36 cellular contexts compared by ENCODE assay signal in the genomic region with DNA sequence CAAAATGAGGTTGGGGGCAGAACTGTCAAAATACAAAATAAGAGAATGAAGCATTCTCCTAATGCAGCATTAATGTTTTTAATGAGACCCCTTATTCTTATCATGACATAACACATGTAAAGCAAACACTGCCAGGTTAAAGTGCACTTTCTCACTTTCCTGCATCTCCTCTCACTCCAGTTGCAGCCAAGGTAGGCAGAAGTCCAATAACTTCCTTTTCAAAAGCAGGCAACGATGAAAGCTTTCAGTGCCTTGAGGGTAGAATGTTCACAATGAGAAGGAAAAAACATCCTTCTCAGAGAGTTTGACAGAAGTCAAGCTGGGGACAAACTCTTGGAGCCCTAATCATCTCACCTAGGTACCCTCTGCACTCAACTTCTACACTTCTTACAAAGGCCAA.
"Had no signal": no experiment of that assay in that cellular context is flagged by ENCODE, and none has a peak within 500 bp of the region (broad histone marks: within the 10 kb centered on the region; RNA-seq: fewer than 3 reads in every experiment).

No MANE protein-coding gene starts in this region.

- H3K4me3 ChIP-seq: cardiac muscle cell had no signal

- ATAC-seq: activated CD8-positive, alpha-beta memory T cell treated with anti-CD3 and anti-CD28 coated beads, Interleukin-2, amount 10 ng/mL, durations not matched to agents 7 days and 5 days; activated T-cell treated with anti-CD3 and anti-CD28 coated beads, Interleukin-2, amount 50 U/mL, for 72 hours; activated T-helper 17 cell treated with anti-CD3 and anti-CD28 coated beads, Interleukin-2, amount 50 U/mL, for 72 hours; PC-3; Right ventricle myocardium inferior had no signal

- DNase-seq: activated B cell treated with CpG ODN at 0.5 μM for 24 hours; activated CD4-positive, alpha-beta memory T cell treated with anti-CD3 and anti-CD28 coated beads for 36 hours; activated CD4-positive, alpha-beta T cell treated with anti-CD3 and anti-CD28 coated beads for 4 hours; activated CD4-positive, alpha-beta T cell treated with anti-CD3 and anti-CD28 coated beads, Interleukin-2, amount 50 U/mL, for 1 hour; activated CD4-positive, CD25-positive, alpha-beta regulatory T cell treated with anti-CD3 and anti-CD28 coated beads, Interleukin-2, amount 50 U/mL, for 72 hours; activated CD8-positive, alpha-beta memory T cell treated with anti-CD3 and anti-CD28 coated beads, Interleukin-2, amount 10 ng/mL, durations not matched to agents 7 days and 5 days; activated CD8-positive, alpha-beta memory T cell treated with anti-CD3 and anti-CD28 coated beads, Interleukin-2, amount 50 U/mL, for 48 hours; activated effector memory CD4-positive, alpha-beta T cell treated with anti-CD3 and anti-CD28 coated beads, Interleukin-2, amount 50 U/mL, for 16 hours; activated naive CD4-positive, alpha-beta T cell; activated naive CD4-positive, alpha-beta T cell treated with anti-CD3 and anti-CD28 coated beads, Interleukin-2, amount 50 U/mL, for 16 hours; activated naive CD8-positive, alpha-beta T cell treated with anti-CD3 and anti-CD28 coated beads for 36 hours; activated T-cell treated with anti-CD3 and anti-CD28 coated beads, Interleukin-2, amount 50 U/mL, for 72 hours; amniotic stem cell; aorta; KG1; NCI-H1092 treated with DMSO at 0.1 percent for 48 hours; NCI-H1417; NCI-H146; NCI-H187; NCI-H2029 treated with DMSO at 0.1 percent for 48 hours; NCI-H2107; NCI-H345; NCI-H524 treated with DMSO at 0.1 percent for 48 hours; NCI-H748 treated with DMSO at 0.1 percent for 48 hours; NK-92 treated with Interleukin-12 subunit alpha and Interleukin-12 subunit beta, amount 100 ng/mL, for 24 hours; PC-3; SW 1271; T-helper 1 cell; T-helper 2 cell; T-helper 9 cell had no signal

- H3K4me3 Mint-ChIP-seq: activated B cell treated with CpG ODN at 0.5 μM for 24 hours; activated CD4-positive, alpha-beta memory T cell treated with anti-CD3 and anti-CD28 coated beads for 36 hours; activated CD8-positive, alpha-beta memory T cell treated with anti-CD3 and anti-CD28 coated beads, Interleukin-2, amount 10 ng/mL, durations not matched to agents 7 days and 5 days; activated naive CD8-positive, alpha-beta T cell treated with anti-CD3 and anti-CD28 coated beads for 36 hours; activated T-cell treated with anti-CD3 and anti-CD28 coated beads, Interleukin-2, amount 50 U/mL, for 72 hours; activated T-helper 17 cell treated with anti-CD3 and anti-CD28 coated beads, Interleukin-2, amount 50 U/mL, for 72 hours had no signal

- H3K36me3 ChIP-seq: cardiac muscle cell had no signal

- H3K27ac Mint-ChIP-seq: activated B cell treated with CpG ODN at 0.5 μM for 24 hours; activated CD4-positive, alpha-beta memory T cell treated with anti-CD3 and anti-CD28 coated beads for 36 hours; activated CD8-positive, alpha-beta memory T cell treated with anti-CD3 and anti-CD28 coated beads, Interleukin-2, amount 10 ng/mL, durations not matched to agents 7 days and 5 days; activated naive CD8-positive, alpha-beta T cell treated with anti-CD3 and anti-CD28 coated beads for 36 hours; activated T-cell treated with anti-CD3 and anti-CD28 coated beads, Interleukin-2, amount 50 U/mL, for 72 hours; activated T-helper 17 cell treated with anti-CD3 and anti-CD28 coated beads, Interleukin-2, amount 50 U/mL, for 72 hours had no signal

- H3K9me3 Mint-ChIP-seq: activated B cell treated with CpG ODN at 0.5 μM for 24 hours; activated CD4-positive, alpha-beta memory T cell treated with anti-CD3 and anti-CD28 coated beads for 36 hours; activated naive CD8-positive, alpha-beta T cell treated with anti-CD3 and anti-CD28 coated beads for 36 hours; activated T-cell treated with anti-CD3 and anti-CD28 coated beads, Interleukin-2, amount 50 U/mL, for 72 hours; activated T-helper 17 cell treated with anti-CD3 and anti-CD28 coated beads, Interleukin-2, amount 50 U/mL, for 72 hours had no signal

- FAIRE-seq: RCC 7860 had no signal

- H3K4me1 Mint-ChIP-seq: activated CD8-positive, alpha-beta memory T cell treated with anti-CD3 and anti-CD28 coated beads, Interleukin-2, amount 10 ng/mL, durations not matched to agents 7 days and 5 days; activated naive CD8-positive, alpha-beta T cell treated with anti-CD3 and anti-CD28 coated beads for 36 hours; activated T-helper 17 cell treated with anti-CD3 and anti-CD28 coated beads, Interleukin-2, amount 50 U/mL, for 72 hours had no signal

- H3K27me3 Mint-ChIP-seq: activated B cell treated with CpG ODN at 0.5 μM for 24 hours; activated CD4-positive, alpha-beta memory T cell treated with anti-CD3 and anti-CD28 coated beads for 36 hours; activated CD8-positive, alpha-beta memory T cell treated with anti-CD3 and anti-CD28 coated beads, Interleukin-2, amount 10 ng/mL, durations not matched to agents 7 days and 5 days; activated naive CD8-positive, alpha-beta T cell treated with anti-CD3 and anti-CD28 coated beads for 36 hours; activated T-helper 17 cell treated with anti-CD3 and anti-CD28 coated beads, Interleukin-2, amount 50 U/mL, for 72 hours had no signal

- H3K27me3 ChIP-seq: cardiac muscle cell had no signal

- H3K27ac ChIP-seq: cardiac muscle cell, RWPE1, VCaP had no signal
